18 cellular contexts compared by ENCODE assay signal in genomic region chr10:80894797-80895467, GRCh38.
"Had no signal": no experiment of that assay in that cellular context is flagged by ENCODE, and none has a peak within 500 bp of the region (broad histone marks: within the 10 kb centered on the region; RNA-seq: fewer than 3 reads in every experiment).

No MANE protein-coding gene starts in this region.

- H3K27ac Mint-ChIP-seq: activated naive CD4-positive, alpha-beta T cell treated with anti-CD3 and anti-CD28 coated beads for 36 hours; activated naive CD8-positive, alpha-beta T cell treated with anti-CD3 and anti-CD28 coated beads, Interleukin-2, amount 50 U/mL, for 24 hours; activated T-helper 1 cell treated with anti-CD3 and anti-CD28 coated beads, Interleukin-12 subunit alpha, Interleukin-12 subunit beta, Interleukin-2, Interleukin-4 antibody, amounts not matched to agents 30 ng/mL and 10 ng/mL and 1 ng/mL, durations not matched to agents 14 hours and 24 hours and 36 hours; dendritic cell treated with granulocyte-macrophage colony-stimulating factor and Interleukin-4, amounts not matched to agents 40 ng/mL and 50 ng/mL, for 4 days; naive thymus-derived CD4-positive, alpha-beta T cell; progenitor cell of endocrine pancreas; stimulated activated naive CD8-positive, alpha-beta T cell treated with anti-CD3 and anti-CD28 coated beads, Interleukin-15, Interleukin-2, amounts not matched to agents 100 ng/mL and 50 ng/mL, for 24 hours; type B pancreatic cell had no signal

- H3K27me3 ChIP-seq: foreskin keratinocyte, right atrium auricular region had no signal

- H3K4me1 ChIP-seq: foreskin keratinocyte, left ventricle myocardium inferior, right atrium auricular region had no signal

- H3K4me3 ChIP-seq: left ventricle myocardium inferior, mucosa of descending colon, right atrium auricular region had no signal

- H3K36me3 Mint-ChIP-seq: naive thymus-derived CD4-positive, alpha-beta T cell; type B pancreatic cell had no signal

- H3K36me3 ChIP-seq: left ventricle myocardium inferior, right atrium auricular region had no signal

- ATAC-seq: activated naive CD8-positive, alpha-beta T cell treated with anti-CD3 and anti-CD28 coated beads, Interleukin-2, amount 50 U/mL, for 24 hours; foreskin keratinocyte; mucosa of descending colon; naive thymus-derived CD4-positive, alpha-beta T cell had no signal

- H3K4me3 Mint-ChIP-seq: activated naive CD4-positive, alpha-beta T cell treated with anti-CD3 and anti-CD28 coated beads for 36 hours; activated naive CD8-positive, alpha-beta T cell treated with anti-CD3 and anti-CD28 coated beads, Interleukin-2, amount 50 U/mL, for 24 hours; activated T-helper 1 cell treated with anti-CD3 and anti-CD28 coated beads, Interleukin-12 subunit alpha, Interleukin-12 subunit beta, Interleukin-2, Interleukin-4 antibody, amounts not matched to agents 30 ng/mL and 10 ng/mL and 1 ng/mL, durations not matched to agents 14 hours and 24 hours and 36 hours; dendritic cell treated with granulocyte-macrophage colony-stimulating factor and Interleukin-4, amounts not matched to agents 40 ng/mL and 50 ng/mL, for 4 days; stimulated activated naive CD8-positive, alpha-beta T cell treated with anti-CD3 and anti-CD28 coated beads, Interleukin-15, Interleukin-2, amounts not matched to agents 100 ng/mL and 50 ng/mL, for 24 hours; type B pancreatic cell had no signal

- H3K27me3 Mint-ChIP-seq: dendritic cell treated with granulocyte-macrophage colony-stimulating factor and Interleukin-4, amounts not matched to agents 40 ng/mL and 50 ng/mL, for 4 days; stimulated activated naive CD8-positive, alpha-beta T cell treated with anti-CD3 and anti-CD28 coated beads, Interleukin-15, Interleukin-2, amounts not matched to agents 100 ng/mL and 50 ng/mL, for 24 hours had no signal

- H3K27ac ChIP-seq: foreskin keratinocyte, left ventricle myocardium inferior, right atrium auricular region had no signal

- DNase-seq: activated CD4-positive, alpha-beta T cell treated with anti-CD3 and anti-CD28 coated beads, Interleukin-2, amount 50 U/mL, for 1 hour; activated naive CD4-positive, alpha-beta T cell treated with anti-CD3 and anti-CD28 coated beads for 36 hours; activated naive CD8-positive, alpha-beta T cell treated with anti-CD3 and anti-CD28 coated beads, Interleukin-2, amount 50 U/mL, for 24 hours; aorta; effector memory CD4-positive, alpha-beta T cell; foreskin keratinocyte; head of caudate nucleus; left ventricle myocardium inferior; mucosa of descending colon; naive thymus-derived CD4-positive, alpha-beta T cell; occipital lobe; stimulated activated CD4-positive, alpha-beta T cell treated with anti-CD3 and anti-CD28 coated beads, Interleukin-4, amount 100 ng/mL, for 24 hours had no signal

- H3K9me3 Mint-ChIP-seq: activated naive CD4-positive, alpha-beta T cell treated with anti-CD3 and anti-CD28 coated beads for 36 hours; activated naive CD8-positive, alpha-beta T cell treated with anti-CD3 and anti-CD28 coated beads, Interleukin-2, amount 50 U/mL, for 24 hours; activated T-helper 1 cell treated with anti-CD3 and anti-CD28 coated beads, Interleukin-12 subunit alpha, Interleukin-12 subunit beta, Interleukin-2, Interleukin-4 antibody, amounts not matched to agents 30 ng/mL and 10 ng/mL and 1 ng/mL, durations not matched to agents 14 hours and 24 hours and 36 hours; dendritic cell treated with granulocyte-macrophage colony-stimulating factor and Interleukin-4, amounts not matched to agents 40 ng/mL and 50 ng/mL, for 4 days; naive thymus-derived CD4-positive, alpha-beta T cell; stimulated activated naive CD8-positive, alpha-beta T cell treated with anti-CD3 and anti-CD28 coated beads, Interleukin-15, Interleukin-2, amounts not matched to agents 100 ng/mL and 50 ng/mL, for 24 hours; type B pancreatic cell had no signal

- H3K9me3 ChIP-seq: left ventricle myocardium inferior, mucosa of descending colon, right atrium auricular region had no signal

- H3K4me1 Mint-ChIP-seq: activated naive CD8-positive, alpha-beta T cell treated with anti-CD3 and anti-CD28 coated beads, Interleukin-2, amount 50 U/mL, for 24 hours had no signal
